ENCODE assay signal across 8 cellular contexts in the genomic region with DNA sequence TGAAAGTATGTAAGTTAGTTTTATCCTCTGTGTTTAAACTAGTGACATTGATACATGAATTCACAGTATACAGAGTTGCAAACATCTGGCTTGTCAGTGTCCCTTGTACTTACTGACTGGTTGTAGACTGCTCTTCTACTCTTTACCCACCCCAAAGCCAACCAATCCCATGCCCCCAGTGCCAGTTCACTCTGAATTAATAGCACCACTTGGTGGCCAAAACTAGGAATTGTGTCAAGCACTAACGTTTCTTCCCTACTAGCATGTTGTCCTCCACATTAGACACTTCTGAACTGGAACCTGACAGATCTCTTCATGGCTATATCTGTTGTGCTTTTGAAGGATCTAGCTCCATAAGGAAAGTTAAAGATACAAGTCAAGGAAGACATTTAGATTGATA. TPM values are rescaled to one million over a fixed set of nuclear protein-coding genes. Genes with fewer than 3 reads are reported as not detected.
DNase-seq lines count a peak whose midpoint lies in the region; ATAC-seq, FAIRE-seq and TF ChIP-seq lines count a peak whose summit lies in the region.

No MANE protein-coding gene starts in this region.

- SMC1A ChIA-PET in GM12878 (lab: Charles Lee; ENCODE audit: uncharacterized antibody, unreplicated experiment) = interaction anchor here (0.5 to 2.1 kb wide), 9 partner anchors 10 to 1261 kb away, joined by 3 to 8 read pairs (median 4); no protein-coding TSS in a partner anchor

- CTCF ChIA-PET in GM12878 (lab: Yijun Ruan, JAX) = interaction anchor here (0.6 to 4.5 kb wide), 7 partner anchors 12 to 960 kb away, joined by 3 to 18 read pairs (median 5); no protein-coding TSS in a partner anchor

- no peaks in the 10 kb centered on the region for H3F3A ChIP-seq in MM.1S (ENCODE audit: insufficient read depth, low read length)

- no peaks in the 10 kb centered on the region for H3K4me1 ChIP-seq in right cardiac atrium (ENCODE audit: control insufficient read depth, insufficient read depth, low read length)
- H3K4me1 ChIP-seq in MM.1S (ENCODE audit: low read length) = no peaks in the 10 kb centered on the region
- H3K4me1 ChIP-seq in GM12878 (ENCODE audit: control insufficient read depth, insufficient read depth, low read length) = no peaks in the 10 kb centered on the region

- H3K27ac ChIP-seq in right cardiac atrium (ENCODE audit: low read length) (no peak overlapping the region), MM.1S (ENCODE audit: low read length) (no peak overlapping the region), GM12878 (ENCODE audit: control insufficient read depth, insufficient read depth) (no peak overlapping the region)

- peak; percentile 41; the same call in 1 of the 2 replicates for TF ChIP-seq RAD21 in GM12878 (IDR thresholded peaks at IDR 0.05; ENCODE audit: insufficient read depth, low read depth, low read length)

- H3K36me3 ChIP-seq in MM.1S (replicated peaks; ENCODE audit: insufficient read depth, low read length) (no peaks in the 10 kb centered on the region), GM12878 (ENCODE audit: control insufficient read depth in 2 of 2, insufficient read depth in 2 of 2, low read length in 1 of 2) (no peaks in the 10 kb centered on the region)

- intact Hi-C loops in Right ventricle myocardium superior (cut with DNase I) = no loop called here
- intact Hi-C loops in right cardiac atrium (cut with DNase I) = no loop called here
- intact Hi-C loops in GM12878 (cut with micrococcal nuclease; ENCODE audit: unreplicated experiment) = loop anchor here (5.0 kb wide), 1 partner anchor 236 kb away; no protein-coding TSS in a partner anchor

- DNase-seq in Right ventricle myocardium superior = no peak
- no peak for DNase-seq in right cardiac atrium
- peak; percentile 27 for DNase-seq in MM.1S
- DNase-seq in GM12878 (ENCODE audit: low read depth, low spot score) = peak; percentile 12
- peak; percentile 26 for DNase-seq in renal cortical epithelial cell (ENCODE audit: low read depth)
- DNase-seq in GM19240 (ENCODE audit: insufficient read length, low spot score) = no peak

- TF ChIP-seq CTCF in MM.1S (IDR thresholded peaks at IDR 0.05; ENCODE audit: low read length) (peak; percentile 42), GM12878 (IDR thresholded peaks at IDR 0.05 in 2 of 3, conservative IDR thresholded peaks at IDR 0.05 in 1 of 3; ENCODE audit: control insufficient read depth in 2 of 3, extremely low read depth in 1 of 3, insufficient read depth in 1 of 3, low read depth in 3 of 3, low read length in 3 of 3) (peak; percentile 32 to 38 (median 34); a peak in 4 of 6 replicates)

- no TSS peak for BruUV-seq in GM12878 (replicated peaks; lab: Mats Ljungman, UMichigan)

- H3K4me2 ChIP-seq in MM.1S (ENCODE audit: low read depth, low read length) (no peak overlapping the region), GM12878 (ENCODE audit: control insufficient read depth, insufficient read depth) (no peak overlapping the region)

- ATAC-seq in Right ventricle myocardium superior (ENCODE audit: poor library complexity) (peak; percentile 31), right cardiac atrium (no peak), GM12878 (peak; percentile 88), HG02885 (IDR thresholded peaks at IDR 0.05; ENCODE audit: poor library complexity, unreplicated experiment) (no peak), GM19035 (IDR thresholded peaks at IDR 0.05; ENCODE audit: unreplicated experiment) (no peak)

- no peak for TF ChIP-seq POLR2A in GM12878 (IDR thresholded peaks at IDR 0.05; ENCODE audit: low read depth, low read length)

- WGBS in right cardiac atrium = 9% methylated on average over 1 of the region's 1 CpG
- 0% methylated on average over 1 of the region's 1 CpG for WGBS in GM12878 (ENCODE audit: insufficient coverage, insufficient replicate concordance, low lambda C conversion rate, missing lambda C conversion rate)

- H3K27me3 ChIP-seq in right cardiac atrium (ENCODE audit: control insufficient read depth, insufficient read depth) = no peaks in the 10 kb centered on the region
- H3K27me3 ChIP-seq in MM.1S (replicated peaks; ENCODE audit: insufficient read depth, low read length) = no peaks in the 10 kb centered on the region
- H3K27me3 ChIP-seq in GM12878 (replicated peaks in 1 of 2; ENCODE audit: control insufficient read depth in 2 of 2, insufficient read depth in 2 of 2, low read length in 1 of 2) = no peaks in the 10 kb centered on the region

- POLR2A ChIA-PET in GM12878 (lab: Charles Lee) = no interaction called here

- no peak overlapping the region for H3K9ac ChIP-seq in MM.1S (ENCODE audit: low read length)
- no peak overlapping the region for H3K9ac ChIP-seq in GM12878 (ENCODE audit: control insufficient read depth, insufficient read depth, low read length)

- in situ Hi-C loops in GM12878 (cut with MboI) = no loop called here

- no peak for FAIRE-seq in GM12878 (lab: Jason Lieb, UNC)

- no peaks in the 10 kb centered on the region for H3K79me2 ChIP-seq in MM.1S (ENCODE audit: low read length)
- H3K79me2 ChIP-seq in GM12878 (ENCODE audit: control insufficient read depth, insufficient read depth, low read length) = no peaks in the 10 kb centered on the region

- H2AFZ ChIP-seq in MM.1S (ENCODE audit: low read length) (no peak overlapping the region), GM12878 (ENCODE audit: control insufficient read depth, low read depth, low read length) (no peak overlapping the region)

- H4K20me1 ChIP-seq in MM.1S (ENCODE audit: insufficient read depth, low read length) (no peaks in the 10 kb centered on the region), GM12878 (ENCODE audit: control insufficient read depth, insufficient read depth) (no peaks in the 10 kb centered on the region)

- H3K4me3 ChIP-seq in right cardiac atrium (ENCODE audit: low read length) (no peak overlapping the region), MM.1S (ENCODE audit: low read length) (no peak overlapping the region), GM12878 (no peak overlapping the region)

- no peaks in the 10 kb centered on the region for H3K9me3 ChIP-seq in right cardiac atrium (ENCODE audit: control insufficient read depth, low read length)
- no peaks in the 10 kb centered on the region for H3K9me3 ChIP-seq in MM.1S (replicated peaks; ENCODE audit: insufficient read depth, low read length)
- no peaks in the 10 kb centered on the region for H3K9me3 ChIP-seq in GM12878 (replicated peaks; ENCODE audit: control insufficient read depth, insufficient read depth, low read length)

- no peak for TF ChIP-seq EP300 in GM12878 (IDR thresholded peaks at IDR 0.05; ENCODE audit: borderline replicate concordance in 1 of 2, control insufficient read depth in 1 of 2, low read depth in 2 of 2, low read length in 2 of 2)

- H3K9me2 ChIP-seq in MM.1S (replicated peaks; ENCODE audit: insufficient read depth, low read length) = no peaks in the 10 kb centered on the region

- RAD21 ChIA-PET in GM12878 (lab: Charles Lee; ENCODE audit: unreplicated experiment) = no interaction called here

TF ChIP-seq in GM12878, 131 proteins besides CTCF, POLR2A, EP300 and RAD21:
- no peak for TF ChIP-seq SUZ12 (IDR thresholded peaks at IDR 0.05; ENCODE audit: unreplicated experiment)
- TF ChIP-seq GABPA (IDR thresholded peaks at IDR 0.05; ENCODE audit: low read depth) = no peak
- no peak for TF ChIP-seq ZSCAN29 (IDR thresholded peaks at IDR 0.05)
- no peak for TF ChIP-seq NBN (IDR thresholded peaks at IDR 0.05)
- TF ChIP-seq ZNF384 (IDR thresholded peaks at IDR 0.05; ENCODE audit: borderline replicate concordance, low read depth, low read length) = no peak
- TF ChIP-seq, protein P1, sequence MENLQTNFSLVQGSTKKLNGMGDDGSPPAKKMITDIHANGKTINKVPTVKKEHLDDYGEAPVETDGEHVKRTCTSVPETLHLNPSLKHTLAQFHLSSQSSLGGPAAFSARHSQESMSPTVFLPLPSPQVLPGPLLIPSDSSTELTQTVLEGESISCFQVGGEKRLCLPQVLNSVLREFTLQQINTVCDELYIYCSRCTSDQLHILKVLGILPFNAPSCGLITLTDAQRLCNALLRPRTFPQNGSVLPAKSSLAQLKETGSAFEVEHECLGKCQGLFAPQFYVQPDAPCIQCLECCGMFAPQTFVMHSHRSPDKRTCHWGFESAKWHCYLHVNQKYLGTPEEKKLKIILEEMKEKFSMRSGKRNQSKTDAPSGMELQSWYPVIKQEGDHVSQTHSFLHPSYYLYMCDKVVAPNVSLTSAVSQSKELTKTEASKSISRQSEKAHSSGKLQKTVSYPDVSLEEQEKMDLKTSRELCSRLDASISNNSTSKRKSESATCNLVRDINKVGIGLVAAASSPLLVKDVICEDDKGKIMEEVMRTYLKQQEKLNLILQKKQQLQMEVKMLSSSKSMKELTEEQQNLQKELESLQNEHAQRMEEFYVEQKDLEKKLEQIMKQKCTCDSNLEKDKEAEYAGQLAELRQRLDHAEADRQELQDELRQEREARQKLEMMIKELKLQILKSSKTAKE (IDR thresholded peaks at IDR 0.05; ENCODE audit: low read depth, poor library complexity, severe bottlenecking) = no peak
- TF ChIP-seq STAT1 (conservative IDR thresholded peaks at IDR 0.05) = no peak
- TF ChIP-seq SMC3 (IDR thresholded peaks at IDR 0.05; ENCODE audit: borderline replicate concordance, low read length) = peak; percentile 27; the same call in 1 of the 2 replicates

RNA-seq across cellular contexts. Expression of a gene that starts 27.2 kb away (rescaled TPM):
- not detected for total RNA-seq in Right ventricle myocardium superior
- total RNA-seq in right cardiac atrium = not detected
- not detected for polyA plus RNA-seq in right cardiac atrium
- total RNA-seq in GM12878 (2013; cell fraction: nucleolus; rRNA removed) = 4.4 and 11.1 TPM in 2 replicates
- 0.49 TPM in 1 of 2 replicates, not detected in the other for total RNA-seq in GM12878 (2014; rRNA removed)
- total RNA-seq in GM12878 (2014; rRNA removed; fragmentation: Illumina TruSeq; extraction: Trizol) = 0.04 TPM in 1 of 2 replicates, not detected in the other
- total RNA-seq in GM12878 (2021) = 0.35 and 0.67 TPM in 2 replicates
- polyA plus RNA-seq in GM12878 (2011; ENCODE audit: low read depth) = not detected
- polyA plus RNA-seq in GM12878 (2011; rRNA removed) = 0.26 TPM in 1 of 2 replicates, not detected in the other
- 0.12 and 0.28 TPM in 2 replicates for polyA plus RNA-seq in GM12878 (2011; cell fraction: cytosol; rRNA removed)
- polyA plus RNA-seq in GM12878 (2011; cell fraction: nucleus; rRNA removed) = 2.3 and 3.1 TPM in 2 replicates
- polyA plus RNA-seq in GM12878 (2012) = 0.12 and 0.28 TPM in 2 replicates
- 0.06 TPM in 1 of 2 replicates, not detected in the other for polyA plus RNA-seq in GM12878 (2014; fragmentation: Illumina TruSeq; extraction: Trizol)
- polyA plus RNA-seq in GM12878 (2014; fragmentation: Nextera tagmentation; extraction: Ambion mirVana) = under 1 TPM in 1 of 2 experiments, not detected in 1; 0.04 TPM
- polyA plus RNA-seq in GM12878 (2014; rRNA removed) = 0.09 and 0.33 TPM in 2 replicates
- polyA plus RNA-seq in GM12878 (2016; fragmentation: Nextera tagmentation; extraction: Ambion mirVana) = under 1 TPM; 0.20 to 0.35 TPM
- polyA minus RNA-seq in GM12878 (2011; rRNA and poly(A)+ RNA removed) = 0.37 and 1.6 TPM in 2 replicates
- polyA minus RNA-seq in GM12878 (2011; cell fraction: cytosol; rRNA and poly(A)+ RNA removed) = 0.40 and 1.2 TPM in 2 replicates
- 6.9 and 10.2 TPM in 2 replicates for polyA minus RNA-seq in GM12878 (2011; cell fraction: nucleus; rRNA and poly(A)+ RNA removed)
- total RNA-seq in renal cortical epithelial cell = 0.20 TPM in 1 of 2 replicates, not detected in the other

Comparison
In these comparisons a context has a peak if more than half of its experiments do, and no peak if none do; other contexts are left out.
1. ATAC-seq: peak in Right ventricle myocardium superior (single experiment) and GM12878 (single experiment); none in right cardiac atrium (0 of 2), HG02885 (single experiment) and GM19035 (single experiment).
2. DNase-seq: peak in MM.1S (single experiment), GM12878 (single experiment) and renal cortical epithelial cell (single experiment); none in Right ventricle myocardium superior (single experiment), right cardiac atrium (0 of 3) and GM19240 (single experiment).